In genomic region chr16:66026211-66026610, GRCh38 we compare ENCODE assay signal across 10 cellular contexts.
DNase-seq lines count a peak whose midpoint lies in the region; ATAC-seq and TF ChIP-seq lines count a peak whose summit lies in the region.
"Had no signal": no experiment of that assay in that cellular context is flagged by ENCODE, and none has a peak within 500 bp of the region (broad histone marks: within the 10 kb centered on the region; RNA-seq: fewer than 3 reads in every experiment).

No MANE protein-coding gene starts in this region.

- in situ Hi-C loops in astrocyte of the cerebellum (cut with HindIII; ENCODE audit: low sequenced_read_pairs): no loop called here
- in situ Hi-C loops in gastrocnemius medialis (cut with MboI; ENCODE audit: low sequenced_read_pairs in 4 of 4): loop anchor here in 1 of 4 donors (25.0 kb wide), 1 partner anchor 939 kb away; no protein-coding TSS in a partner anchor

- H3K27me3 ChIP-seq in gastrocnemius medialis: no peaks in the 10 kb centered on the region

- peak; percentile 61 for DNase-seq in D341Med (ENCODE audit: low spot score)
- DNase-seq in NB4 (ENCODE audit: low read depth): peak; percentile 34
- DNase-seq in astrocyte of the cerebellum (ENCODE audit: low read depth): no peak
- peak; percentile 78 for DNase-seq in left kidney (ENCODE audit: low read depth, low spot score)
- no peak for DNase-seq in anterior cingulate cortex (lab: John Stamatoyannopoulos, UW)
- no peak for DNase-seq in stimulated activated CD4-positive, alpha-beta T cell treated with anti-CD3 and anti-CD28 coated beads, Interleukin-12 subunit alpha, Interleukin-12 subunit beta, amount 100 ng/mL, for 4 hours
- DNase-seq in gastrocnemius medialis: no peak
- DNase-seq: mesenchymal stem cell had no signal

- TF ChIP-seq POLR2A in NB4 (IDR thresholded peaks at IDR 0.05; ENCODE audit: extremely low read depth, insufficient read length): no peak
- TF ChIP-seq POLR2A in gastrocnemius medialis (IDR thresholded peaks at IDR 0.05): no peak

- ATAC-seq in GM19023 (IDR thresholded peaks at IDR 0.05; ENCODE audit: unreplicated experiment): no peak
- ATAC-seq in gastrocnemius medialis: no peak

- TF ChIP-seq CTCF in NB4 (IDR thresholded peaks at IDR 0.05; ENCODE audit: low read depth, low read length) (peak; percentile 46), astrocyte of the cerebellum (IDR thresholded peaks at IDR 0.05; ENCODE audit: low read depth, low read length, missing control alignments) (peak; percentile 47), gastrocnemius medialis (IDR thresholded peaks at IDR 0.05 in 4 of 5, conservative IDR thresholded peaks at IDR 0.05 in 1 of 5) (peak in 1 of 5 experiments; percentile 30)

- H3K9me3 ChIP-seq in gastrocnemius medialis: no peaks in the 10 kb centered on the region

- H3K4me3 ChIP-seq in NB4 (ENCODE audit: low read depth, low read length) (no peak overlapping the region), astrocyte of the cerebellum (ENCODE audit: low read depth, low read length) (no peak overlapping the region), gastrocnemius medialis (no peak overlapping the region)
- H3K4me3 ChIP-seq: dorsolateral prefrontal cortex had no signal

- H3K27ac ChIP-seq in gastrocnemius medialis: no peak overlapping the region
- H3K27ac ChIP-seq: dorsolateral prefrontal cortex had no signal

- no peaks in the 10 kb centered on the region for H3K36me3 ChIP-seq in gastrocnemius medialis

- no peaks in the 10 kb centered on the region for H3K4me1 ChIP-seq in gastrocnemius medialis

- intact Hi-C loops in gastrocnemius medialis (cut with DNase I; ENCODE audit: low total_unique reads): loop anchor here (10.0 kb wide), 1 partner anchor 239 kb away; no protein-coding TSS in a partner anchor

Comparison
In these comparisons a context has a peak if more than half of its experiments do, and no peak if none do; other contexts are left out.
1. DNase-seq: peak in D341Med (single experiment), NB4 (single experiment) and left kidney (single experiment); none in astrocyte of the cerebellum (single experiment), anterior cingulate cortex (0 of 58), stimulated activated CD4-positive, alpha-beta T cell treated with anti-CD3 and anti-CD28 coated beads, Interleukin-12 subunit alpha, Interleukin-12 subunit beta, amount 100 ng/mL, for 4 hours (single experiment) and gastrocnemius medialis (0 of 2).